10 cellular contexts compared by ENCODE assay signal in the genomic region with DNA sequence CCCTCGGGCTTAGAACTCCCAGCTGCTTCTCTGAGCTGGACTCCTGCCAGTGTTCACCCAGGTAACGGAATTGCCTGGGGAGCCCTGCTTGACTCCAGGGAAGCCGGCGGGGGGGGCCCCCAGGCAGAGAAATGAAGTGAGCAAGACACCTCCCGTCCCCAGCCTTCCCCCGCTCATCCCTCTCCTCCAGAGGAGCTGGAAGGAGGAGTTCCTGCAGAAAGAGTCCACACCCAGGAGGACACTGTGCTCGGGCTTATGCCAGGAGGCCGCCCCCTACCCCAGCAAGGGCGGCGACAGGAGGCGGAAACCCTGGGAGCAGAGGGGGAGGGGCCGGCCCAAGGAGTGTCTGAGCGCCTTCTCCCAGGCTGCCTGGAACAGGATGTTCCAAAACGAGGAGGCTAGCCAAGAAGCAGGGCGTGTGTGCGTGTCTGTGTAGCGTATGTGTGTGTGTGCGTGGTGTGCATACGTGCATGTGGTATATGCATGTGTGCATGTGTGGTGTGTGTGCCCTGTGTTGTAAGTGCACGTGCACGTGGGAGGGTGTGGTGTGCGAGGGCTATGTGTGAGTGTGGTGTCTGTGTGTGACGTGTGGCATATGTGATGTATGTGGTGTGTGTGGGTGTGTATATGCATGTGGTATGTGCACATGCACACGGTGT.
DNase-seq lines count a peak whose midpoint lies in the region; ATAC-seq, FAIRE-seq and TF ChIP-seq lines count a peak whose summit lies in the region.
"Had no signal": no experiment of that assay in that cellular context is flagged by ENCODE, and none has a peak within 500 bp of the region (broad histone marks: within the 10 kb centered on the region; RNA-seq: fewer than 3 reads in every experiment).

No MANE protein-coding gene starts in this region.

- no peaks in the 10 kb centered on the region for H3K4me1 ChIP-seq in breast epithelium

- no peak overlapping the region for H3K27ac Mint-ChIP-seq in activated T-cell treated with anti-CD3 and anti-CD28 coated beads, Interleukin-2, amount 50 U/mL, for 24 hours
- H3K27ac Mint-ChIP-seq: naive B cell, T-cell had no signal

- TF ChIP-seq POLR2A in breast epithelium (IDR thresholded peaks at IDR 0.05): no peak

- no peaks in the 10 kb centered on the region for H3K27me3 ChIP-seq in breast epithelium

- TF ChIP-seq CTCF in breast epithelium (IDR thresholded peaks at IDR 0.05): no peak

- no peaks in the 10 kb centered on the region for H3K27me3 Mint-ChIP-seq in activated T-cell treated with anti-CD3 and anti-CD28 coated beads, Interleukin-2, amount 50 U/mL, for 24 hours
- H3K27me3 Mint-ChIP-seq: T-cell had no signal

- peaks cover 16% of the 10 kb centered on the region for H3K4me1 Mint-ChIP-seq in activated T-cell treated with anti-CD3 and anti-CD28 coated beads, Interleukin-2, amount 50 U/mL, for 24 hours (ENCODE audit: low read depth)

- no peak overlapping the region for H3K27ac ChIP-seq in breast epithelium

- ATAC-seq in left lobe of liver (peak; percentile 76), GM19328 (IDR thresholded peaks at IDR 0.05; ENCODE audit: unreplicated experiment) (no peak), GM21576 (IDR thresholded peaks at IDR 0.05; ENCODE audit: unreplicated experiment) (no peak)

- H3K36me3 ChIP-seq in breast epithelium: no peaks in the 10 kb centered on the region

- no peaks in the 10 kb centered on the region for H3K9me3 Mint-ChIP-seq in activated T-cell treated with anti-CD3 and anti-CD28 coated beads, Interleukin-2, amount 50 U/mL, for 24 hours
- H3K9me3 Mint-ChIP-seq: naive B cell, T-cell had no signal

- DNase-seq in activated T-cell treated with anti-CD3 and anti-CD28 coated beads, Interleukin-2, amount 50 U/mL, for 24 hours: peak; percentile 34
- DNase-seq in activated T-cell treated with anti-CD3 and anti-CD28 coated beads, Interleukin-2, amount 50 U/mL, for 1 hour: no peak
- DNase-seq in breast epithelium (ENCODE audit: low spot score in 2 of 2) (peak; percentile 80 to 87), left lobe of liver (ENCODE audit: low spot score) (peak; percentile 56), urothelium cell line (ENCODE audit: low spot score) (peak; percentile 87), germinal center (ENCODE audit: low spot score) (no peak)
- DNase-seq: naive B cell, T-cell had no signal

- no peak overlapping the region for H3K4me3 Mint-ChIP-seq in activated T-cell treated with anti-CD3 and anti-CD28 coated beads, Interleukin-2, amount 50 U/mL, for 24 hours
- H3K4me3 Mint-ChIP-seq: T-cell had no signal

- H3K9me3 ChIP-seq in breast epithelium: no peaks in the 10 kb centered on the region

- intact Hi-C loops in breast epithelium (cut with DNase I; ENCODE audit: low total_unique reads): loop anchor here (5.0 kb wide), 1 partner anchor 155 kb away; no protein-coding TSS in a partner anchor

- peak overlapping the region in 2 of 3 donors; percentile 30 to 50 for H3K4me3 ChIP-seq in breast epithelium

- no peaks in the 10 kb centered on the region for H3K36me3 Mint-ChIP-seq in activated T-cell treated with anti-CD3 and anti-CD28 coated beads, Interleukin-2, amount 50 U/mL, for 24 hours (ENCODE audit: low read depth)
- H3K36me3 Mint-ChIP-seq: naive B cell, T-cell had no signal

- no peak for FAIRE-seq in urothelium cell line (lab: Jason Lieb, UNC)

Comparison
In these comparisons a context has a peak if more than half of its experiments do, and no peak if none do; other contexts are left out.
1. DNase-seq: peak in activated T-cell treated with anti-CD3 and anti-CD28 coated beads, Interleukin-2, amount 50 U/mL, for 24 hours (single experiment), breast epithelium (2 of 2), left lobe of liver (single experiment) and urothelium cell line (single experiment); none in activated T-cell treated with anti-CD3 and anti-CD28 coated beads, Interleukin-2, amount 50 U/mL, for 1 hour (single experiment) and germinal center (single experiment).